In genomic region chr3:65342084-65342683, GRCh38 we compare ENCODE assay signal across 8 cellular contexts.
A peak's percentile ranks its signal among the peaks of the same experiment; 100 is the strongest.
DNase-seq lines count a peak whose midpoint lies in the region; ATAC-seq and TF ChIP-seq lines count a peak whose summit lies in the region.

No MANE protein-coding gene starts in this region.

- H2AFZ ChIP-seq in parathyroid adenoma = no peak overlapping the region

- POLR2A ChIA-PET in Panc1 (lab: Charles Lee) = no interaction called here

- H3K36me3 ChIP-seq in Panc1 (ENCODE audit: control insufficient read depth, insufficient read depth, low read length) (no peaks in the 10 kb centered on the region), parathyroid adenoma (ENCODE audit: control insufficient read depth, insufficient read depth, low read length) (no peaks in the 10 kb centered on the region)

- peak; percentile 80 for TF ChIP-seq CTCF in Panc1 (IDR thresholded peaks at IDR 0.05)
- TF ChIP-seq CTCF in epithelial cell of proximal tubule (conservative IDR thresholded peaks at IDR 0.05; ENCODE audit: low read depth, low read length) = peak; percentile 89
- peak; percentile 60 for TF ChIP-seq CTCF in parathyroid adenoma (IDR thresholded peaks at IDR 0.05)

- ATAC-seq in HG02759 (IDR thresholded peaks at IDR 0.05; ENCODE audit: unreplicated experiment) (peak; percentile 76), Panc1 (0 out of 2 replicates have a peak, but pooled peaks have one; percentile 75), GM21360 (IDR thresholded peaks at IDR 0.05; ENCODE audit: unreplicated experiment) (no peak)

- no peaks in the 10 kb centered on the region for H3K79me2 ChIP-seq in parathyroid adenoma

- CTCF ChIA-PET in Panc1 (lab: Charles Lee) = interaction anchor here (0.6 kb wide), 1 partner anchor 1107 kb away, joined by 5 read pairs; no protein-coding TSS in a partner anchor

- H3K27me3 ChIP-seq in Panc1 (ENCODE audit: control insufficient read depth, insufficient read depth, low read length) (no peaks in the 10 kb centered on the region), parathyroid adenoma (ENCODE audit: control insufficient read depth, insufficient read depth, low read length) (no peaks in the 10 kb centered on the region)

- H3K4me2 ChIP-seq in parathyroid adenoma (ENCODE audit: low read length) = no peak overlapping the region

- DNase-seq in NCI-H146 (lab: John Stamatoyannopoulos, UW) (peak; percentile 17), NCI-H146 treated with DMSO at 0.1 percent for 48 hours (lab: John Stamatoyannopoulos, UW; ENCODE audit: unreplicated experiment) (no peak), Panc1 (ENCODE audit: low read depth, low spot score) (peak; percentile 17), epithelial cell of proximal tubule (ENCODE audit: low read depth) (no peak), NCI-H1436 (lab: John Stamatoyannopoulos, UW) (no peak)

- H3K4me3 ChIP-seq in Panc1 (ENCODE audit: low read depth in 2 of 2, low read length in 2 of 2) (no peak overlapping the region), epithelial cell of proximal tubule (ENCODE audit: low read depth, low read length) (no peak overlapping the region), parathyroid adenoma (ENCODE audit: low read depth, low read length) (no peak overlapping the region)

- in situ Hi-C loops in Panc1 (cut with HindIII; ENCODE audit: low pct_unique_long_range_greater_than_20kb, low sequenced_read_pairs) = no loop called here

- no peak overlapping the region for H3K27ac ChIP-seq in Panc1 (ENCODE audit: low read length)
- H3K27ac ChIP-seq in parathyroid adenoma = no peak overlapping the region

- no peak overlapping the region for H3K9ac ChIP-seq in parathyroid adenoma

- BruUV-seq in Panc1 (replicated peaks; lab: Mats Ljungman, UMichigan) = no TSS peak

- H3K9me3 ChIP-seq in Panc1 (ENCODE audit: control insufficient read depth, insufficient read depth, low read depth, low read length) (no peaks in the 10 kb centered on the region), parathyroid adenoma (ENCODE audit: control insufficient read depth, low read length) (no peaks in the 10 kb centered on the region)

- H3K4me1 ChIP-seq in Panc1 (ENCODE audit: control insufficient read depth, insufficient read depth, low read length) (no peaks in the 10 kb centered on the region), parathyroid adenoma (no peaks in the 10 kb centered on the region)

- intact Hi-C loops in Panc1 (cut with micrococcal nuclease; ENCODE audit: unreplicated experiment) = no loop called here

Comparison
In these comparisons a context has a peak if more than half of its experiments do, and no peak if none do; other contexts are left out.
1. DNase-seq: peak in NCI-H146 (single experiment) and Panc1 (single experiment); none in NCI-H146 treated with DMSO at 0.1 percent for 48 hours (single experiment), epithelial cell of proximal tubule (single experiment) and NCI-H1436 (single experiment).
2. Peak in every context shown above with its lines, with median percentiles within 50 percentile points of each other: CTCF ChIP-seq.